ENCODE assay signal across 18 cellular contexts in genomic region chr2:20613342-20613916, GRCh38. TPM values are rescaled to one million over a fixed set of nuclear protein-coding genes. Genes with fewer than 3 reads are reported as not detected.
A peak's percentile ranks its signal among the peaks of the same experiment; 100 is the strongest.
DNase-seq lines count a peak whose midpoint lies in the region; ATAC-seq and TF ChIP-seq lines count a peak whose summit lies in the region.
"Had no signal": no experiment of that assay in that cellular context is flagged by ENCODE, and none has a peak within 500 bp of the region (broad histone marks: within the 10 kb centered on the region; RNA-seq: fewer than 3 reads in every experiment).

No MANE protein-coding gene starts in this region.

- no peak overlapping the region for H3K4me3 Mint-ChIP-seq in activated CD4-positive, alpha-beta T cell treated with anti-CD3 and anti-CD28 coated beads, Interleukin-2, amount 10 ng/mL, durations not matched to agents 24 days and 14 days

- no peak for TF ChIP-seq CTCF in dorsolateral prefrontal cortex (IDR thresholded peaks at IDR 0.05 in 54 of 56, conservative IDR thresholded peaks at IDR 0.05 in 2 of 56; ENCODE audit: low read depth in 1 of 56, partially characterized antibody in 56 of 56)
- no peak for TF ChIP-seq CTCF in right lobe of liver (IDR thresholded peaks at IDR 0.05)

- peak overlapping the region in 45 of 59 donors; percentile 18 to 99 (median 94) for H3K27ac ChIP-seq in dorsolateral prefrontal cortex
- H3K27ac ChIP-seq in right lobe of liver: peak overlapping the region; percentile 88 to 94 (median 90)
- peak overlapping the region; percentile 99 for H3K27ac ChIP-seq in subcutaneous abdominal adipose tissue (ENCODE audit: low read depth, low read length)

- WGBS in right lobe of liver (ENCODE audit: insufficient coverage, low coverage, low lambda C conversion rate, missing lambda C conversion rate): 67% methylated on average over 6 of the region's 12 CpGs

- H3K4me1 Mint-ChIP-seq in activated CD4-positive, alpha-beta T cell treated with anti-CD3 and anti-CD28 coated beads, Interleukin-2, amount 10 ng/mL, durations not matched to agents 24 days and 14 days: no peaks in the 10 kb centered on the region

- H3K4me1 ChIP-seq in right lobe of liver: peaks cover 0 to 59% (median 38%) of the 10 kb centered on the region in 4 donors
- H3K4me1 ChIP-seq in subcutaneous abdominal adipose tissue (ENCODE audit: control insufficient read depth in 5 of 5, insufficient read depth in 5 of 5, low read length in 5 of 5): peaks cover 57 to 100% (median 98%) of the 10 kb centered on the region in 5 donors

- no peaks in the 10 kb centered on the region for H3K36me3 ChIP-seq in right lobe of liver
- no peaks in the 10 kb centered on the region for H3K36me3 ChIP-seq in subcutaneous abdominal adipose tissue (ENCODE audit: control insufficient read depth in 5 of 5, insufficient read depth in 5 of 5, low read length in 5 of 5)
- H3K36me3 ChIP-seq: BE2C had no signal

- no peak for ATAC-seq in right lobe of liver

- H3K27me3 ChIP-seq in dorsolateral prefrontal cortex: no peaks in the 10 kb centered on the region
- H3K27me3 ChIP-seq in right lobe of liver: no peaks in the 10 kb centered on the region
- no peaks in the 10 kb centered on the region for H3K27me3 ChIP-seq in subcutaneous abdominal adipose tissue (ENCODE audit: control insufficient read depth in 5 of 5, insufficient read depth in 4 of 5, low read length in 5 of 5)
- H3K27me3 ChIP-seq: BE2C had no signal

- H3K9ac ChIP-seq in subcutaneous abdominal adipose tissue (ENCODE audit: low read length in 5 of 5): peak overlapping the region in 1 of 5 donors; percentile 31

- H3K36me3 Mint-ChIP-seq in activated CD4-positive, alpha-beta T cell treated with anti-CD3 and anti-CD28 coated beads, Interleukin-2, amount 10 ng/mL, durations not matched to agents 24 days and 14 days (ENCODE audit: low read depth): no peaks in the 10 kb centered on the region

- intact Hi-C loops in dorsolateral prefrontal cortex (cut with DNase I) (no loop called here), right lobe of liver (cut with DNase I) (no loop called here)
- intact Hi-C loops in activated CD4-positive, alpha-beta T cell treated with anti-CD3 and anti-CD28 coated beads, Interleukin-2, amount 10 ng/mL, durations not matched to agents 24 days and 14 days (cut with micrococcal nuclease): no loop called here

- H3K9me3 ChIP-seq in right lobe of liver (no peaks in the 10 kb centered on the region), subcutaneous abdominal adipose tissue (ENCODE audit: control insufficient read depth in 5 of 5, low read length in 5 of 5) (no peaks in the 10 kb centered on the region)
- H3K9me3 ChIP-seq: BE2C had no signal

- DNase-seq in NCI-H2029 (lab: John Stamatoyannopoulos, UW) (peak; percentile 74), dorsolateral prefrontal cortex (peak in 6 of 10 donors; percentile 3 to 41 (median 34)), right lobe of liver (peak; percentile 18 to 47 (median 37)), T1000 (lab: John Stamatoyannopoulos, UW) (no peak), inferior parietal cortex (ENCODE audit: extremely low spot score) (no peak)
- no peak for DNase-seq in activated CD4-positive, alpha-beta T cell treated with anti-CD3 and anti-CD28 coated beads, Interleukin-2, amount 10 ng/mL, durations not matched to agents 24 days and 14 days
- DNase-seq in activated CD4-positive, CD25-positive, alpha-beta regulatory T cell (lab: John Stamatoyannopoulos, UW): no peak
- DNase-seq: activated naive CD4-positive, alpha-beta T cell; BE2C; central memory CD4-positive, alpha-beta T cell; EL; H9; NCI-H226; OCI-M1; stimulated activated CD4-positive, alpha-beta T cell treated with anti-CD3 and anti-CD28 coated beads, Interleukin-4, amount 100 ng/mL, for 1 hour; stimulated activated naive CD4-positive, alpha-beta T cell had no signal

- H3K27ac Mint-ChIP-seq in activated CD4-positive, alpha-beta T cell treated with anti-CD3 and anti-CD28 coated beads, Interleukin-2, amount 10 ng/mL, durations not matched to agents 24 days and 14 days: no peak overlapping the region

- TF ChIP-seq POLR2A in right lobe of liver (IDR thresholded peaks at IDR 0.05): no peak

- H3K27me3 Mint-ChIP-seq in activated CD4-positive, alpha-beta T cell treated with anti-CD3 and anti-CD28 coated beads, Interleukin-2, amount 10 ng/mL, durations not matched to agents 24 days and 14 days: no peaks in the 10 kb centered on the region

- no peak overlapping the region for H3K4me3 ChIP-seq in dorsolateral prefrontal cortex
- H3K4me3 ChIP-seq in right lobe of liver: no peak overlapping the region
- no peak overlapping the region for H3K4me3 ChIP-seq in subcutaneous abdominal adipose tissue (ENCODE audit: low read depth in 1 of 5, low read length in 5 of 5)

- peaks cover 4% of the 10 kb centered on the region for H3K9me3 Mint-ChIP-seq in activated CD4-positive, alpha-beta T cell treated with anti-CD3 and anti-CD28 coated beads, Interleukin-2, amount 10 ng/mL, durations not matched to agents 24 days and 14 days
- H3K9me3 Mint-ChIP-seq: H9 had no signal

RNA-seq across cellular contexts. Expression of gene HS1BP3, which starts 37.5 kb away (rescaled TPM):
- total RNA-seq in dorsolateral prefrontal cortex (10 to 100 TPM; 18.3 to 36.0 (median 26.0) TPM), right lobe of liver (10 to 100 TPM; 17.5 to 34.7 (median 20.2) TPM)
- total RNA-seq in activated CD4-positive, alpha-beta T cell treated with anti-CD3 and anti-CD28 coated beads, Interleukin-2, amount 10 ng/mL, durations not matched to agents 24 days and 14 days: 7.1 and 8.9 TPM in 2 replicates

RNA-seq across cellular contexts. Expression of gene GDF7, which starts 53.5 kb away (rescaled TPM):
- total RNA-seq in dorsolateral prefrontal cortex: 10 to 100 TPM in 2 of 120 experiments, 1 to 10 TPM in 117, under 1 TPM in 1; 0.95 to 12.5 (median 4.1) TPM
- 1 to 10 TPM in 5 of 6 experiments, under 1 TPM in 1; 0.95 to 5.0 (median 2.9) TPM for total RNA-seq in right lobe of liver
- 0.26 TPM in 2 replicates for total RNA-seq in activated CD4-positive, alpha-beta T cell treated with anti-CD3 and anti-CD28 coated beads, Interleukin-2, amount 10 ng/mL, durations not matched to agents 24 days and 14 days
- total RNA-seq: T-helper 1 cell treated with Interleukin-12 subunit alpha and Interleukin-12 subunit beta and Interleukin-4 antibody, amounts not matched to agents 30 ng/mL and 1 ng/mL, for 36 hours had no signal

Comparison
In these comparisons a context has a peak if more than half of its experiments do, and no peak if none do; other contexts are left out.
1. DNase-seq: peak in NCI-H2029 (single experiment), dorsolateral prefrontal cortex (6 of 10) and right lobe of liver (3 of 3); none in activated CD4-positive, alpha-beta T cell treated with anti-CD3 and anti-CD28 coated beads, Interleukin-2, amount 10 ng/mL, durations not matched to agents 24 days and 14 days (single experiment), activated CD4-positive, CD25-positive, alpha-beta regulatory T cell (0 of 4), T1000 (single experiment) and inferior parietal cortex (single experiment).
2. Peak in every context shown above with its lines, with median percentiles within 50 percentile points of each other: H3K27ac ChIP-seq.